10 cellular contexts compared by ENCODE assay signal in genomic region chr4:8205749-8206611, GRCh38. TPM values are rescaled to one million over a fixed set of nuclear protein-coding genes. Genes with fewer than 3 reads are reported as not detected.
DNase-seq lines count a peak whose midpoint lies in the region; ATAC-seq, FAIRE-seq and TF ChIP-seq lines count a peak whose summit lies in the region.
"Had no signal": no experiment of that assay in that cellular context is flagged by ENCODE, and none has a peak within 500 bp of the region (broad histone marks: within the 10 kb centered on the region; RNA-seq: fewer than 3 reads in every experiment).

No MANE protein-coding gene starts in this region.

- H3K4me3 ChIP-seq in gastroesophageal sphincter = no peak overlapping the region
- H3K4me3 ChIP-seq: uterus had no signal

- FAIRE-seq in urothelium cell line (lab: Jason Lieb, UNC) = peak; percentile 56

- TF ChIP-seq POLR2A in gastroesophageal sphincter (IDR thresholded peaks at IDR 0.05) = no peak

- intact Hi-C loops in left cardiac atrium (cut with DNase I) (no loop called here), Right ventricle myocardium superior (cut with DNase I) (no loop called here)

- no peak for TF ChIP-seq CTCF in gastroesophageal sphincter (IDR thresholded peaks at IDR 0.05)

- H3K36me3 ChIP-seq in gastroesophageal sphincter = peaks cover 0 to 15% of the 10 kb centered on the region in 2 donors
- H3K36me3 ChIP-seq: uterus had no signal

- no peaks in the 10 kb centered on the region for H3K9me3 ChIP-seq in gastroesophageal sphincter
- H3K9me3 ChIP-seq: uterus had no signal

- peaks cover 0 to 12% (median 5%) of the 10 kb centered on the region in 3 donors for H3K4me1 ChIP-seq in gastroesophageal sphincter
- H3K4me1 ChIP-seq: uterus had no signal

- H3K27me3 ChIP-seq in gastroesophageal sphincter = no peaks in the 10 kb centered on the region
- H3K27me3 ChIP-seq: uterus had no signal

- no peak overlapping the region for H3K27ac ChIP-seq in gastroesophageal sphincter
- H3K27ac ChIP-seq: uterus had no signal

- no peak for TF ChIP-seq EP300 in gastroesophageal sphincter (IDR thresholded peaks at IDR 0.05)

- no peak for DNase-seq in left cardiac atrium
- DNase-seq in Right ventricle myocardium superior = no peak
- DNase-seq in NCI-H748 (lab: John Stamatoyannopoulos, UW; ENCODE audit: unreplicated experiment) = peak; percentile 92
- DNase-seq in urothelium cell line (ENCODE audit: low spot score) = no peak
- no peak for DNase-seq in activated effector memory CD4-positive, alpha-beta T cell treated with anti-CD3 and anti-CD28 coated beads, Interleukin-2, amount 50 U/mL, for 16 hours
- DNase-seq: activated CD4-positive, alpha-beta T cell treated with anti-CD3 and anti-CD28 coated beads, Interleukin-2, amount 50 U/mL, for 1 hour; uterus had no signal

- WGBS in gastroesophageal sphincter (ENCODE audit: low coverage in 1 of 2), 2 donors = 78 to 91% methylated on average over 6 to 8 of the region's 26 CpGs

- ATAC-seq in left cardiac atrium (peak; percentile 13 to 44), Right ventricle myocardium superior (ENCODE audit: poor library complexity) (no peak), esophagus mucosa (peak; percentile 81), gastroesophageal sphincter (no peak), HG03342 (IDR thresholded peaks at IDR 0.05; ENCODE audit: unreplicated experiment) (no peak)

RNA-seq across cellular contexts. Expression of gene SH3TC1, which starts 6.9 kb away (rescaled TPM):
- total RNA-seq in left cardiac atrium (10 to 100 TPM; 11.7 to 30.9 TPM), Right ventricle myocardium superior (8.2 TPM), esophagus mucosa (52.9 TPM), gastroesophageal sphincter (10 to 100 TPM in 3 of 4 donors, 1 to 10 TPM in 1; 9.6 to 12.9 (median 12.6) TPM)

RNA-seq across cellular contexts. Expression of gene ABLIM2, which starts 47.4 kb away (rescaled TPM):
- total RNA-seq in left cardiac atrium (10 to 100 TPM; 14.3 to 23.1 TPM), Right ventricle myocardium superior (26.8 TPM), esophagus mucosa (20.1 TPM), gastroesophageal sphincter (10 to 100 TPM in 1 of 4 donors, 1 to 10 TPM in 3; 5.0 to 13.5 (median 8.0) TPM)

Comparison
In these comparisons a context has a peak if more than half of its experiments do, and no peak if none do; other contexts are left out.
1. ATAC-seq: peak in left cardiac atrium (2 of 2) and esophagus mucosa (single experiment); none in Right ventricle myocardium superior (single experiment), gastroesophageal sphincter (single experiment) and HG03342 (single experiment).